ENCODE assay signal across 20 cellular contexts in genomic region chr1:233945573-233945972, GRCh38. TPM values are rescaled to one million over a fixed set of nuclear protein-coding genes. Genes with fewer than 3 reads are reported as not detected.
DNase-seq lines count a peak whose midpoint lies in the region; ATAC-seq, FAIRE-seq and TF ChIP-seq lines count a peak whose summit lies in the region.
"Had no signal": no experiment of that assay in that cellular context is flagged by ENCODE, and none has a peak within 500 bp of the region (broad histone marks: within the 10 kb centered on the region; RNA-seq: fewer than 3 reads in every experiment).

No MANE protein-coding gene starts in this region.

- H3K4me3 ChIP-seq in HEK293 (ENCODE audit: low read depth, low read length) (no peak overlapping the region), astrocyte (ENCODE audit: insufficient read depth, low read depth, low read length) (no peak overlapping the region), left lung (no peak overlapping the region), SK-N-SH (ENCODE audit: low read depth in 2 of 2, low read length in 1 of 2) (no peak overlapping the region), Karpas-422 (ENCODE audit: low read length) (no peak overlapping the region)
- H3K4me3 ChIP-seq: ovary, suprapubic skin had no signal

- intact Hi-C loops in left lung (cut with DNase I): no loop called here

- H3K36me3 ChIP-seq in HEK293 (ENCODE audit: control insufficient read depth in 2 of 2, insufficient read depth in 1 of 2, low read length in 2 of 2): no peaks in the 10 kb centered on the region
- no peaks in the 10 kb centered on the region for H3K36me3 ChIP-seq in astrocyte (ENCODE audit: insufficient read depth, low read length)
- no peaks in the 10 kb centered on the region for H3K36me3 ChIP-seq in left lung
- no peaks in the 10 kb centered on the region for H3K36me3 ChIP-seq in SK-N-SH (replicated peaks in 1 of 2; ENCODE audit: control insufficient read depth in 1 of 2, insufficient read depth in 2 of 2, low read length in 1 of 2)
- no peaks in the 10 kb centered on the region for H3K36me3 ChIP-seq in Karpas-422 (ENCODE audit: insufficient read depth, low read length)
- H3K36me3 ChIP-seq: ovary, suprapubic skin had no signal

- no peaks in the 10 kb centered on the region for H3K36me3 Mint-ChIP-seq in astrocyte (ENCODE audit: low read depth, unreplicated experiment)
- H3K36me3 Mint-ChIP-seq: activated naive CD4-positive, alpha-beta T cell treated with anti-CD3 and anti-CD28 coated beads, Interleukin-2, amount 10 ng/mL, durations not matched to agents 7 days and 5 days; brain; CD4-positive, alpha-beta memory T cell had no signal

- no peaks in the 10 kb centered on the region for H3F3A ChIP-seq in SK-N-SH (replicated peaks; ENCODE audit: insufficient read depth)

- TF ChIP-seq CTCF in HEK293 (tag by site-specific recombination; IDR thresholded peaks at IDR 0.05) (no peak), astrocyte (IDR thresholded peaks at IDR 0.05; ENCODE audit: insufficient read depth, low read depth, low read length) (no peak), left lung (IDR thresholded peaks at IDR 0.05) (no peak), SK-N-SH (IDR thresholded peaks at IDR 0.05) (no peak)

- POLR2A ChIA-PET in HEK293 (lab: Yijun Ruan, JAX): no interaction called here
- POLR2A ChIA-PET in SK-N-SH (lab: Yijun Ruan, JAX): no interaction called here

- no peak for TF ChIP-seq EP300 in SK-N-SH (IDR thresholded peaks at IDR 0.05; ENCODE audit: borderline replicate concordance in 1 of 2, low read depth in 1 of 2, low read length in 1 of 2)

- DNase-seq in activated CD4-positive, alpha-beta T cell treated with anti-CD3 and anti-CD28 coated beads for 48 hours: peak; percentile 3
- DNase-seq in activated CD4-positive, alpha-beta T cell treated with anti-CD3 and anti-CD28 coated beads, Interleukin-2, amount 50 U/mL, for 48 hours: no peak
- DNase-seq in astrocyte (ENCODE audit: low read depth) (peak; percentile 43), left lung (no peak), SK-N-SH (no peak), Karpas-422 (no peak)
- DNase-seq: activated CD4-positive, CD25-positive, alpha-beta regulatory T cell; activated naive CD4-positive, alpha-beta T cell treated with anti-CD3 and anti-CD28 coated beads, Interleukin-2, amount 10 ng/mL, durations not matched to agents 7 days and 5 days; CD4-positive, alpha-beta memory T cell; EL; left ventricle myocardium superior; NCI-H1092 treated with DMSO at 0.1 percent for 48 hours; ovary; stimulated activated CD4-positive, alpha-beta T cell treated with anti-CD3 and anti-CD28 coated beads, Interleukin-4, amount 100 ng/mL, for 1 hour had no signal

- H3K27ac ChIP-seq in HEK293 (ENCODE audit: extremely low read depth, low read depth, low read length) (no peak overlapping the region), astrocyte (ENCODE audit: low read depth, low read length) (peak overlapping the region; percentile 25), left lung (no peak overlapping the region), SK-N-SH (ENCODE audit: low read depth in 2 of 2, low read length in 1 of 2) (no peak overlapping the region), Karpas-422 (ENCODE audit: low read length) (no peak overlapping the region)
- H3K27ac ChIP-seq: ovary, suprapubic skin had no signal

- TF ChIP-seq RAD21 in SK-N-SH (IDR thresholded peaks at IDR 0.05; ENCODE audit: low read length): no peak

- H4K20me1 ChIP-seq in astrocyte (ENCODE audit: insufficient read depth, low read length): no peaks in the 10 kb centered on the region
- H4K20me1 ChIP-seq in SK-N-SH (ENCODE audit: insufficient read depth): no peaks in the 10 kb centered on the region
- no peaks in the 10 kb centered on the region for H4K20me1 ChIP-seq in Karpas-422 (ENCODE audit: insufficient read depth, low read depth, low read length)

- ATAC-seq in left lung (peak; percentile 46), HG02973 (IDR thresholded peaks at IDR 0.05; ENCODE audit: unreplicated experiment) (no peak)
- ATAC-seq: left ventricle myocardium superior had no signal

- WGBS in SK-N-SH (ENCODE audit: low lambda C conversion rate): 23% methylated on average over 3 of the region's 3 CpGs

- peak overlapping the region; percentile 43 for H3K4me2 ChIP-seq in astrocyte (ENCODE audit: low read length)
- H3K4me2 ChIP-seq in SK-N-SH: no peak overlapping the region
- no peak overlapping the region for H3K4me2 ChIP-seq in Karpas-422 (ENCODE audit: low read depth, low read length, poor library complexity, severe bottlenecking)

- CTCF ChIA-PET in HEK293 (lab: Yijun Ruan, JAX) (no interaction called here), SK-N-SH (lab: Yijun Ruan, JAX) (interaction anchor here (0.9 to 2.2 kb wide), 5 partner anchors 10 to 166 kb away, joined by 3 to 7 read pairs (median 3); partner anchors contain the start of gene SLC35F3)

- H3K9me2 ChIP-seq in SK-N-SH: no peaks in the 10 kb centered on the region
- H3K9me2 ChIP-seq in Karpas-422 (replicated peaks; ENCODE audit: insufficient read depth, low read length): no peaks in the 10 kb centered on the region

- no peak for FAIRE-seq in astrocyte (lab: Jason Lieb, UNC)
- FAIRE-seq: endothelial cell of umbilical vein, frontal cortex had no signal

- no peak overlapping the region for H3K4me3 Mint-ChIP-seq in astrocyte (ENCODE audit: unreplicated experiment)
- H3K4me3 Mint-ChIP-seq: activated naive CD4-positive, alpha-beta T cell treated with anti-CD3 and anti-CD28 coated beads, Interleukin-2, amount 10 ng/mL, durations not matched to agents 7 days and 5 days; brain; CD4-positive, alpha-beta memory T cell had no signal

- no peak overlapping the region for H3K27ac Mint-ChIP-seq in astrocyte (ENCODE audit: unreplicated experiment)
- H3K27ac Mint-ChIP-seq: activated naive CD4-positive, alpha-beta T cell treated with anti-CD3 and anti-CD28 coated beads, Interleukin-2, amount 10 ng/mL, durations not matched to agents 7 days and 5 days; brain; CD4-positive, alpha-beta memory T cell had no signal

- H3K9me3 Mint-ChIP-seq in astrocyte (ENCODE audit: unreplicated experiment): peaks cover 2% of the 10 kb centered on the region
- H3K9me3 Mint-ChIP-seq: activated naive CD4-positive, alpha-beta T cell treated with anti-CD3 and anti-CD28 coated beads, Interleukin-2, amount 10 ng/mL, durations not matched to agents 7 days and 5 days had no signal

- H3K79me2 ChIP-seq in astrocyte (ENCODE audit: insufficient read depth, low read length) (no peaks in the 10 kb centered on the region), SK-N-SH (ENCODE audit: insufficient read depth) (no peaks in the 10 kb centered on the region), Karpas-422 (ENCODE audit: low read length) (no peaks in the 10 kb centered on the region)

- H3K9me3 ChIP-seq in HEK293 (ENCODE audit: control insufficient read depth, insufficient read depth, low read depth, low read length) (no peaks in the 10 kb centered on the region), astrocyte (ENCODE audit: insufficient read depth, low read depth, low read length) (no peaks in the 10 kb centered on the region), left lung (peaks cover 0 to 3% of the 10 kb centered on the region in 2 donors), SK-N-SH (no peaks in the 10 kb centered on the region), Karpas-422 (ENCODE audit: low read length) (no peaks in the 10 kb centered on the region)
- H3K9me3 ChIP-seq: ovary, suprapubic skin had no signal

- peaks cover 10% of the 10 kb centered on the region for H3K4me1 Mint-ChIP-seq in astrocyte (ENCODE audit: low read depth, unreplicated experiment)
- H3K4me1 Mint-ChIP-seq: activated naive CD4-positive, alpha-beta T cell treated with anti-CD3 and anti-CD28 coated beads, Interleukin-2, amount 10 ng/mL, durations not matched to agents 7 days and 5 days; CD4-positive, alpha-beta memory T cell had no signal

- no peaks in the 10 kb centered on the region for H3K4me1 ChIP-seq in HEK293 (ENCODE audit: control insufficient read depth, insufficient read depth, low read length)
- no peaks in the 10 kb centered on the region for H3K4me1 ChIP-seq in astrocyte (ENCODE audit: insufficient read depth, low read length)
- no peaks in the 10 kb centered on the region for H3K4me1 ChIP-seq in left lung
- H3K4me1 ChIP-seq in SK-N-SH (ENCODE audit: control insufficient read depth in 1 of 2, insufficient read depth in 2 of 2, low read depth in 1 of 2, low read length in 1 of 2): no peaks in the 10 kb centered on the region; a peak in 1 of 4 replicates
- H3K4me1 ChIP-seq in Karpas-422 (ENCODE audit: low read length): no peaks in the 10 kb centered on the region
- H3K4me1 ChIP-seq: suprapubic skin had no signal

- no peaks in the 10 kb centered on the region for H3K27me3 ChIP-seq in astrocyte (ENCODE audit: insufficient read depth, low read length)
- no peaks in the 10 kb centered on the region for H3K27me3 ChIP-seq in left lung
- no peaks in the 10 kb centered on the region for H3K27me3 ChIP-seq in SK-N-SH (ENCODE audit: insufficient read depth)
- no peaks in the 10 kb centered on the region for H3K27me3 ChIP-seq in Karpas-422 (ENCODE audit: low read length)
- H3K27me3 ChIP-seq: ovary, suprapubic skin had no signal

- H3K9ac ChIP-seq in astrocyte (ENCODE audit: low read length) (no peak overlapping the region), SK-N-SH (no peak overlapping the region), Karpas-422 (ENCODE audit: low read length) (no peak overlapping the region)

- H3K27me3 Mint-ChIP-seq in astrocyte (ENCODE audit: low read depth, unreplicated experiment): peaks cover 4% of the 10 kb centered on the region
- H3K27me3 Mint-ChIP-seq: activated naive CD4-positive, alpha-beta T cell treated with anti-CD3 and anti-CD28 coated beads, Interleukin-2, amount 10 ng/mL, durations not matched to agents 7 days and 5 days had no signal

- no peak overlapping the region for H2AFZ ChIP-seq in astrocyte (ENCODE audit: low read depth, low read length)
- H2AFZ ChIP-seq in SK-N-SH (ENCODE audit: low read depth): no peak overlapping the region
- H2AFZ ChIP-seq in Karpas-422 (ENCODE audit: low read length): no peak overlapping the region

TF ChIP-seq in HEK293, 187 proteins besides CTCF, POLR2A, EP300 and RAD21 (continues in another document):
- no peak for TF ChIP-seq GLI2 (tag by site-specific recombination; IDR thresholded peaks at IDR 0.05; ENCODE audit: borderline replicate concordance, low read depth)
- no peak for TF ChIP-seq ZBTB48 (tag by site-specific recombination; IDR thresholded peaks at IDR 0.05)
- TF ChIP-seq ZNF19 (tag by site-specific recombination; IDR thresholded peaks at IDR 0.05; ENCODE audit: low read depth): no peak

RNA-seq across cellular contexts. Expression of gene SLC35F3, which starts 41.1 kb away (rescaled TPM):
- 0.38 and 0.57 TPM in 2 replicates for total RNA-seq in astrocyte
- under 1 TPM; 0.58 to 0.64 TPM for total RNA-seq in left lung
- polyA plus RNA-seq in SK-N-SH (2012; rRNA removed): 0.87 and 1.5 TPM in 2 replicates
- polyA plus RNA-seq in SK-N-SH (2012; cell fraction: cytosol; rRNA removed): 1.2 and 1.3 TPM in 2 replicates
- polyA plus RNA-seq in SK-N-SH (2012; cell fraction: nucleus; rRNA removed): 0.60 and 0.73 TPM in 2 replicates
- total RNA-seq in Karpas-422 (2014; rRNA removed; shearing (Covaris generic); ENCODE audit: low replicate concordance): not detected in 2 replicates
- total RNA-seq: CD4-positive, alpha-beta memory T cell; endothelial cell of umbilical vein; left ventricle myocardium superior had no signal
- polyA plus RNA-seq: endothelial cell of umbilical vein had no signal

Comparison
In these comparisons a context has a peak if more than half of its experiments do, and no peak if none do; other contexts are left out.
1. DNase-seq: peak in activated CD4-positive, alpha-beta T cell treated with anti-CD3 and anti-CD28 coated beads for 48 hours (single experiment) and astrocyte (single experiment); none in activated CD4-positive, alpha-beta T cell treated with anti-CD3 and anti-CD28 coated beads, Interleukin-2, amount 50 U/mL, for 48 hours (0 of 2), left lung (0 of 2), SK-N-SH (single experiment) and Karpas-422 (single experiment).